Comparison of ENCODE assay signal across 10 cellular contexts in the genomic region with DNA sequence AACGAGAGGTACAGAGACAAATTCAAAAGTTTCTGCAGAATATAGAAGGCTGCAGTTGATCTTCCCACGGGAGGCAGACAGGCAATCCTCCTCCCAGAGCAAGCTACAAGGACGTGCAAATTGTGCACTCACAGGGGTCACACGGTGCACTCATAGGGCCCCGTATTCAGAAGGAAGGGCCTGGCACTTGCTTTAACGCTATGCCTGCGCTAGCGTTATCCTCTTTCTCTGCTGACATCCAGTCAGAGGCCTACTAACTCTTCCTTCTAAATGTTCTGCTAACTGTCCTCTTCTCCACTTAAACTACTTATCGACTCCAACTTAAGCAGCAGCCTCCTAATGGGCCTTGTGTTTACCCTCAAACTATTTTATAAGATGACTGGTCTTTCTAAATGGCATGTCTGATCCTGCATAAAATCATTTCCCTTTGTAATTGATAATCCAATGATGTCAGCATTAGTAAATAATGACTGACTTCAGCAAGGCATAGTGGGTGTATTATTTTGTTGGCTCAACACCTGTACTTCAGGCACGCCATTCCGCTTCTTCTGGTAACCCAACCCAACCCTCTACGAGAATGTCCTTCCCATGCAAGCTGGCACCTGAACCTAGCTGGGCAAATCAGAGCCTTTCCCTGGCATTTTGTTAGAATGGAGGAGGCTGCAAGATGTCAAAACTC. TPM values are rescaled to one million over a fixed set of nuclear protein-coding genes. Genes with fewer than 3 reads are reported as not detected.
DNase-seq lines count a peak whose midpoint lies in the region; ATAC-seq, FAIRE-seq and TF ChIP-seq lines count a peak whose summit lies in the region.
"Had no signal": no experiment of that assay in that cellular context is flagged by ENCODE, and none has a peak within 500 bp of the region (broad histone marks: within the 10 kb centered on the region; RNA-seq: fewer than 3 reads in every experiment).

No MANE protein-coding gene starts in this region.

- H3K9me3 ChIP-seq in adipocyte (ENCODE audit: control insufficient read depth, low read length): no peaks in the 10 kb centered on the region
- no peaks in the 10 kb centered on the region for H3K9me3 ChIP-seq in keratinocyte (ENCODE audit: control insufficient read depth, low read depth, low read length)
- H3K9me3 ChIP-seq: HAP-1 had no signal

- peak overlapping the region; percentile 96 for H3K9ac ChIP-seq in adipocyte (ENCODE audit: low read length)
- H3K9ac ChIP-seq in keratinocyte (ENCODE audit: control insufficient read depth, extremely low read depth, insufficient read depth, low read length): peak overlapping the region; percentile 97

- TF ChIP-seq CTCF in keratinocyte (optimal IDR thresholded peaks at IDR 0.05 in 1 of 3, IDR thresholded peaks at IDR 0.05 in 1 of 3, conservative IDR thresholded peaks at IDR 0.05 in 1 of 3; ENCODE audit: extremely low read depth in 1 of 3, insufficient read depth in 2 of 3, low read length in 3 of 3): no peak

- H3K4me2 ChIP-seq in keratinocyte (ENCODE audit: control insufficient read depth, extremely low read depth, insufficient read depth, low read depth, low read length): peak overlapping the region; percentile 99

- DNase-seq in NCI-H510A (lab: John Stamatoyannopoulos, UW): peak; percentile 1
- no peak for DNase-seq in NCI-H510A treated with DMSO at 0.1 percent for 48 hours (lab: John Stamatoyannopoulos, UW)
- DNase-seq in adipocyte (ENCODE audit: low read depth): no peak
- peak; percentile 88 for DNase-seq in keratinocyte (ENCODE audit: low read depth, low spot score)
- peak in 2 of 49 donors; percentile 16 to 18 for DNase-seq in substantia nigra (lab: John Stamatoyannopoulos, UW)
- DNase-seq in activated CD4-positive, alpha-beta T cell treated with anti-CD3 and anti-CD28 coated beads, Interleukin-2, amount 50 U/mL, for 4 hours: no peak

- peak; percentile 90 for FAIRE-seq in keratinocyte (lab: Jason Lieb, UNC)

- dilution Hi-C loops in keratinocyte (cut with MboI; ENCODE audit: extremely low pct_ligation_motif_present, low sequenced_read_pairs): no loop called here

- H3K36me3 ChIP-seq in adipocyte (ENCODE audit: control insufficient read depth, insufficient read depth, low read length, severe bottlenecking) (no peaks in the 10 kb centered on the region), keratinocyte (ENCODE audit: control insufficient read depth in 2 of 2, extremely low read depth in 1 of 2, insufficient read depth in 2 of 2, low read length in 2 of 2) (peaks cover 0 to 11% of the 10 kb centered on the region in 2 experiments)
- H3K36me3 ChIP-seq: HAP-1 had no signal

- H3K9me1 ChIP-seq in keratinocyte (ENCODE audit: control insufficient read depth, extremely low read depth, insufficient read depth, low read length): no peaks in the 10 kb centered on the region

- H2AFZ ChIP-seq in keratinocyte (ENCODE audit: control insufficient read depth, low read length): no peak overlapping the region

- H3K27ac ChIP-seq in keratinocyte (ENCODE audit: control insufficient read depth, insufficient read depth, low read length) (peak overlapping the region; percentile 92), substantia nigra (ENCODE audit: low read depth, low read length, poor library complexity, severe bottlenecking) (peak overlapping the region; percentile 94)

- ATAC-seq in HG03095 (IDR thresholded peaks at IDR 0.05; ENCODE audit: unreplicated experiment) (no peak), GM18861 (IDR thresholded peaks at IDR 0.05; ENCODE audit: unreplicated experiment) (no peak)

- no peaks in the 10 kb centered on the region for H4K20me1 ChIP-seq in keratinocyte (ENCODE audit: control insufficient read depth, extremely low read depth, insufficient read depth, low read length)

- H3K79me2 ChIP-seq in keratinocyte (ENCODE audit: control insufficient read depth, insufficient read depth, low read length): peaks cover 64% of the 10 kb centered on the region

- H3K4me3 ChIP-seq in adipocyte (ENCODE audit: low read length): peak overlapping the region; percentile 92
- H3K4me3 ChIP-seq in keratinocyte (ENCODE audit: control insufficient read depth in 2 of 3, extremely low read depth in 1 of 3, insufficient read depth in 2 of 3, low read depth in 1 of 3, low read length in 3 of 3): peak overlapping the region; percentile 75 to 94 (median 83)

- no peaks in the 10 kb centered on the region for H3K27me3 ChIP-seq in adipocyte (replicated peaks; ENCODE audit: control insufficient read depth, insufficient read depth, low read length)
- H3K27me3 ChIP-seq in keratinocyte (ENCODE audit: control insufficient read depth, extremely low read depth, insufficient read depth, low read length): no peaks in the 10 kb centered on the region

- H3K4me1 ChIP-seq in adipocyte (ENCODE audit: control insufficient read depth, insufficient read depth, low read length) (peaks cover 52% of the 10 kb centered on the region), keratinocyte (ENCODE audit: control insufficient read depth, extremely low read depth, insufficient read depth, low read length) (peaks cover 48% of the 10 kb centered on the region)

RNA-seq across cellular contexts. Expression of a gene that starts 2.2 kb away (rescaled TPM):
- 54.8 to 150 TPM (median 109 TPM) in 3 replicates for polyA plus RNA-seq in keratinocyte
- 181 TPM for polyA plus RNA-seq in keratinocyte (2011; ENCODE audit: low read depth)
- polyA plus RNA-seq in keratinocyte (2011; cell fraction: cytosol; rRNA removed): 29.1 and 70.4 TPM in 2 replicates
- polyA plus RNA-seq in keratinocyte (2011; cell fraction: nucleus; rRNA removed): 152 and 195 TPM in 2 replicates
- polyA plus RNA-seq in keratinocyte (2012; ENCODE audit: low replicate concordance): 55.4 and 136 TPM in 2 replicates
- 25.6 to 52.1 TPM (median 50.6 TPM) in 3 replicates for polyA minus RNA-seq in keratinocyte
- polyA minus RNA-seq in keratinocyte (2011; cell fraction: cytosol; rRNA and poly(A)+ RNA removed): 49.1 TPM
- polyA minus RNA-seq in keratinocyte (2011; cell fraction: nucleus; rRNA and poly(A)+ RNA removed): 150 and 198 TPM in 2 replicates

RNA-seq across cellular contexts. Expression of a gene that starts 43.6 kb away (rescaled TPM):
- polyA plus RNA-seq in keratinocyte: 0.01 to 0.03 TPM in 2 of 3 replicates, not detected in the other
- polyA plus RNA-seq in keratinocyte (2011; ENCODE audit: low read depth): not detected
- not detected in 2 replicates for polyA plus RNA-seq in keratinocyte (2011; cell fraction: cytosol; rRNA removed)
- polyA plus RNA-seq in keratinocyte (2011; cell fraction: nucleus; rRNA removed): not detected in 2 replicates
- polyA plus RNA-seq in keratinocyte (2012; ENCODE audit: low replicate concordance): not detected in 2 replicates
- polyA minus RNA-seq in keratinocyte: not detected in 3 replicates
- polyA minus RNA-seq in keratinocyte (2011; cell fraction: cytosol; rRNA and poly(A)+ RNA removed): not detected
- not detected in 2 replicates for polyA minus RNA-seq in keratinocyte (2011; cell fraction: nucleus; rRNA and poly(A)+ RNA removed)
- polyA plus RNA-seq: AG04450 had no signal

Comparison
In these comparisons a context has a peak if more than half of its experiments do, and no peak if none do; other contexts are left out.
1. DNase-seq: peak in NCI-H510A (single experiment) and keratinocyte (single experiment); none in NCI-H510A treated with DMSO at 0.1 percent for 48 hours (single experiment), adipocyte (single experiment) and activated CD4-positive, alpha-beta T cell treated with anti-CD3 and anti-CD28 coated beads, Interleukin-2, amount 50 U/mL, for 4 hours (0 of 2).